8 cellular contexts compared by ENCODE assay signal in genomic region chr1:8398086-8398485, GRCh38.
DNase-seq lines count a peak whose midpoint lies in the region; ATAC-seq and TF ChIP-seq lines count a peak whose summit lies in the region.

No MANE protein-coding gene starts in this region.

- no peaks in the 10 kb centered on the region for H3K27me3 Mint-ChIP-seq in brain
- no peaks in the 10 kb centered on the region for H3K27me3 Mint-ChIP-seq in natural killer cell treated with Interleukin-12 subunit alpha and Interleukin-12 subunit beta and Interleukin-15 and Interleukin-18, amount 100 ng/mL, for 72 hours

- H3K27ac ChIP-seq in BLaER1: no peak overlapping the region
- H3K27ac ChIP-seq in Karpas-422 (ENCODE audit: low read length): peak overlapping the region; percentile 71

- DNase-seq in Karpas-422 (no peak), KG1 (lab: John Stamatoyannopoulos, UW) (no peak), NCI-H524 treated with DMSO at 0.1 percent for 48 hours (lab: John Stamatoyannopoulos, UW) (no peak), globus pallidus (ENCODE audit: low spot score) (no peak), NCI-H1092 treated with DMSO at 0.1 percent for 48 hours (lab: John Stamatoyannopoulos, UW) (no peak)
- no peak for DNase-seq in natural killer cell treated with Interleukin-12 subunit alpha and Interleukin-12 subunit beta and Interleukin-15 and Interleukin-18, amount 100 ng/mL, for 72 hours (ENCODE audit: low spot score)

- no peak overlapping the region for H2AFZ ChIP-seq in Karpas-422 (ENCODE audit: low read length)

- peaks cover 48% of the 10 kb centered on the region for H3K4me1 Mint-ChIP-seq in brain
- peaks cover 36 to 54% of the 10 kb centered on the region in 2 donors for H3K4me1 Mint-ChIP-seq in natural killer cell treated with Interleukin-12 subunit alpha and Interleukin-12 subunit beta and Interleukin-15 and Interleukin-18, amount 100 ng/mL, for 72 hours (ENCODE audit: low read depth in 2 of 2)

- H3K79me2 ChIP-seq in Karpas-422 (ENCODE audit: low read length): peaks cover 97% of the 10 kb centered on the region

- H3K36me3 ChIP-seq in BLaER1 (peaks cover 33% of the 10 kb centered on the region), Karpas-422 (ENCODE audit: insufficient read depth, low read length) (peaks cover 73% of the 10 kb centered on the region)

- H3K27me3 ChIP-seq in BLaER1 (no peaks in the 10 kb centered on the region), Karpas-422 (ENCODE audit: low read length) (no peaks in the 10 kb centered on the region)

- no peak for ATAC-seq in natural killer cell treated with Interleukin-12 subunit alpha and Interleukin-12 subunit beta and Interleukin-15 and Interleukin-18, amount 100 ng/mL, for 72 hours

- TF ChIP-seq CTCF in brain (conservative IDR thresholded peaks at IDR 0.05): no peak

- peaks cover 0 to 2% (median 0%) of the 10 kb centered on the region in 5 experiments for H3K9me3 Mint-ChIP-seq in brain
- H3K9me3 Mint-ChIP-seq in natural killer cell treated with Interleukin-12 subunit alpha and Interleukin-12 subunit beta and Interleukin-15 and Interleukin-18, amount 100 ng/mL, for 72 hours: no peaks in the 10 kb centered on the region

- peaks cover 56% of the 10 kb centered on the region for H3K4me1 ChIP-seq in BLaER1
- peaks cover 92% of the 10 kb centered on the region for H3K4me1 ChIP-seq in Karpas-422 (ENCODE audit: low read length)

- H3K4me2 ChIP-seq in BLaER1 (peak overlapping the region; percentile 89), Karpas-422 (ENCODE audit: low read depth, low read length, poor library complexity, severe bottlenecking) (peak overlapping the region; percentile 50)

- H3K9me2 ChIP-seq in Karpas-422 (replicated peaks; ENCODE audit: insufficient read depth, low read length): no peaks in the 10 kb centered on the region

- H3K36me3 Mint-ChIP-seq in brain: peaks cover 56% of the 10 kb centered on the region
- H3K36me3 Mint-ChIP-seq in natural killer cell treated with Interleukin-12 subunit alpha and Interleukin-12 subunit beta and Interleukin-15 and Interleukin-18, amount 100 ng/mL, for 72 hours: no peaks in the 10 kb centered on the region

- peak overlapping the region; percentile 18 to 81 (median 54) for H3K27ac Mint-ChIP-seq in brain
- H3K27ac Mint-ChIP-seq in natural killer cell treated with Interleukin-12 subunit alpha and Interleukin-12 subunit beta and Interleukin-15 and Interleukin-18, amount 100 ng/mL, for 72 hours: peak overlapping the region; percentile 52 to 66

- H3K4me3 ChIP-seq in BLaER1: no peak overlapping the region
- no peak overlapping the region for H3K4me3 ChIP-seq in Karpas-422 (ENCODE audit: low read length)

- H4K20me1 ChIP-seq in BLaER1 (peaks cover 84% of the 10 kb centered on the region), Karpas-422 (ENCODE audit: insufficient read depth, low read depth, low read length) (peaks cover 41% of the 10 kb centered on the region)

- no peak overlapping the region for H3K9ac ChIP-seq in BLaER1
- peak overlapping the region; percentile 21 for H3K9ac ChIP-seq in Karpas-422 (ENCODE audit: low read length)

- peak overlapping the region in 1 of 5 experiments; percentile 43 for H3K4me3 Mint-ChIP-seq in brain
- peak overlapping the region; percentile 73 for H3K4me3 Mint-ChIP-seq in natural killer cell treated with Interleukin-12 subunit alpha and Interleukin-12 subunit beta and Interleukin-15 and Interleukin-18, amount 100 ng/mL, for 72 hours

- H3K9me3 ChIP-seq in BLaER1: peaks cover 6% of the 10 kb centered on the region; the same call in 1 of the 2 replicates
- H3K9me3 ChIP-seq in Karpas-422 (ENCODE audit: low read length): no peaks in the 10 kb centered on the region
